ENCODE assay signal across 1 cellular context in genomic region chr16:28835864-28836760, GRCh38.
TF ChIP-seq lines count a peak whose summit lies in the region.

No MANE protein-coding gene starts in this region.

TF ChIP-seq in WTC11, 78 proteins besides CTCF, POLR2A, EP300 and RAD21 (continued from another document):
- TF ChIP-seq AFF4 (CRISPR knock-in tag; IDR thresholded peaks at IDR 0.05; ENCODE audit: borderline replicate concordance) (no peak), CREM (CRISPR knock-in tag; IDR thresholded peaks at IDR 0.05) (no peak), NFYB (CRISPR knock-in tag; conservative IDR thresholded peaks at IDR 0.05; ENCODE audit: low read depth) (no peak), FOXP4 (CRISPR knock-in tag; IDR thresholded peaks at IDR 0.05) (no peak), NFE2L1 (CRISPR knock-in tag; IDR thresholded peaks at IDR 0.05) (no peak), USF1 (CRISPR knock-in tag; IDR thresholded peaks at IDR 0.05) (no peak), ZNF317 (CRISPR knock-in tag; IDR thresholded peaks at IDR 0.05; ENCODE audit: borderline replicate concordance, low read depth) (no peak), GRHL2 (CRISPR knock-in tag; IDR thresholded peaks at IDR 0.05; ENCODE audit: insufficient replicate concordance, severe bottlenecking) (no peak), ATF1 (CRISPR knock-in tag; IDR thresholded peaks at IDR 0.05) (no peak), ELF4 (CRISPR knock-in tag; IDR thresholded peaks at IDR 0.05; ENCODE audit: low read depth) (no peak), ZSCAN18 (CRISPR knock-in tag; IDR thresholded peaks at IDR 0.05) (no peak)
